ENCODE assay signal across 32 cellular contexts in genomic region chr2:120322329-120322728, GRCh38. TPM values are rescaled to one million over a fixed set of nuclear protein-coding genes. Genes with fewer than 3 reads are reported as not detected.
"Had no signal": no experiment of that assay in that cellular context is flagged by ENCODE, and none has a peak within 500 bp of the region (broad histone marks: within the 10 kb centered on the region; RNA-seq: fewer than 3 reads in every experiment).

No MANE protein-coding gene starts in this region.

- H3K27ac ChIP-seq: cardiac muscle cell, colonic mucosa, dorsolateral prefrontal cortex, WERI-Rb-1 had no signal

- H3K4me3 Mint-ChIP-seq: activated B cell treated with CpG ODN at 0.5 μM for 24 hours; activated CD8-positive, alpha-beta T cell treated with anti-CD3 and anti-CD28 coated beads for 36 hours; activated naive CD8-positive, alpha-beta T cell; activated T-cell treated with anti-CD3 and anti-CD28 coated beads, Interleukin-2, amount 50 U/mL, for 4 hours; activated T-helper 17 cell treated with anti-CD3 and anti-CD28 coated beads, Interleukin-2, amount 50 U/mL, for 72 hours; dendritic cell treated with granulocyte-macrophage colony-stimulating factor and Interleukin-4, amounts not matched to agents 40 ng/mL and 50 ng/mL, for 4 days; endodermal cell; T-helper 17 cell; T-helper 2 cell treated with Interferon-gamma antibody and Interleukin-4, amounts not matched to agents 5 μg/mL and 100 μg/mL, for 36 hours had no signal

- H3K4me3 ChIP-seq: cardiac muscle cell, colonic mucosa, dorsolateral prefrontal cortex had no signal

- H3K36me3 Mint-ChIP-seq: activated naive CD8-positive, alpha-beta T cell had no signal

- FAIRE-seq: astrocyte, frontal cortex had no signal

- H3K4me1 ChIP-seq: colonic mucosa had no signal

- DNase-seq: activated B cell treated with CpG ODN at 0.5 μM for 24 hours; activated CD4-positive, alpha-beta T cell treated with anti-CD3 and anti-CD28 coated beads for 48 hours; activated CD4-positive, alpha-beta T cell treated with anti-CD3 and anti-CD28 coated beads, Interleukin-2, amount 50 U/mL, for 1 hour; activated CD4-positive, alpha-beta T cell treated with anti-CD3 and anti-CD28 coated beads, Interleukin-2, amount 50 U/mL, for 48 hours; activated CD8-positive, alpha-beta memory T cell treated with anti-CD3 and anti-CD28 coated beads for 24 hours; activated CD8-positive, alpha-beta T cell treated with anti-CD3 and anti-CD28 coated beads for 36 hours; activated effector memory CD4-positive, alpha-beta T cell treated with Interleukin-2 at 50 U/mL for 16 hours; activated gamma-delta T cell treated with Interleukin-2 at 50 U/mL for 16 hours; activated naive CD4-positive, alpha-beta T cell treated with anti-CD3 and anti-CD28 coated beads, Interleukin-2, amount 50 U/mL, for 16 hours; activated naive CD4-positive, alpha-beta T cell treated with Interleukin-2 at 50 U/mL for 16 hours; activated T-cell treated with anti-CD3 and anti-CD28 coated beads, Interleukin-2, amount 50 U/mL, for 4 hours; amniotic stem cell; anterior cingulate cortex; central memory CD4-positive, alpha-beta T cell; cerebellar nuclear complex; colonic mucosa; effector memory CD4-positive, alpha-beta T cell; endodermal cell; foreskin fibroblast; head of caudate nucleus; T-helper 1 cell; T-helper 17 cell; T1000; WERI-Rb-1 had no signal

- H3K9me3 ChIP-seq: colonic mucosa had no signal

- H3K27me3 Mint-ChIP-seq: activated CD8-positive, alpha-beta T cell treated with anti-CD3 and anti-CD28 coated beads for 36 hours; activated naive CD8-positive, alpha-beta T cell; activated T-helper 17 cell treated with anti-CD3 and anti-CD28 coated beads, Interleukin-2, amount 50 U/mL, for 72 hours had no signal

- H3K27ac Mint-ChIP-seq: activated B cell treated with CpG ODN at 0.5 μM for 24 hours; activated CD8-positive, alpha-beta T cell treated with anti-CD3 and anti-CD28 coated beads for 36 hours; activated naive CD8-positive, alpha-beta T cell; activated T-helper 17 cell treated with anti-CD3 and anti-CD28 coated beads, Interleukin-2, amount 50 U/mL, for 72 hours; dendritic cell treated with granulocyte-macrophage colony-stimulating factor and Interleukin-4, amounts not matched to agents 40 ng/mL and 50 ng/mL, for 4 days; endodermal cell; T-helper 17 cell; T-helper 2 cell treated with Interferon-gamma antibody and Interleukin-4, amounts not matched to agents 5 μg/mL and 100 μg/mL, for 36 hours had no signal

- H3K9me3 Mint-ChIP-seq: activated B cell treated with CpG ODN at 0.5 μM for 24 hours; activated CD8-positive, alpha-beta T cell treated with anti-CD3 and anti-CD28 coated beads for 36 hours; activated T-cell treated with anti-CD3 and anti-CD28 coated beads, Interleukin-2, amount 50 U/mL, for 4 hours; activated T-helper 17 cell treated with anti-CD3 and anti-CD28 coated beads, Interleukin-2, amount 50 U/mL, for 72 hours; dendritic cell treated with granulocyte-macrophage colony-stimulating factor and Interleukin-4, amounts not matched to agents 40 ng/mL and 50 ng/mL, for 4 days; endodermal cell; T-helper 2 cell treated with Interferon-gamma antibody and Interleukin-4, amounts not matched to agents 5 μg/mL and 100 μg/mL, for 36 hours had no signal

- H3K4me1 Mint-ChIP-seq: activated T-helper 17 cell treated with anti-CD3 and anti-CD28 coated beads, Interleukin-2, amount 50 U/mL, for 72 hours; endodermal cell had no signal

- H3K27me3 ChIP-seq: colonic mucosa, dorsolateral prefrontal cortex had no signal

- H3K36me3 ChIP-seq: cardiac muscle cell, colonic mucosa, WERI-Rb-1 had no signal

RNA-seq across cellular contexts. Expression of gene INHBB, which starts 23.6 kb away (rescaled TPM):
- total RNA-seq: activated B cell treated with CpG ODN at 0.5 μM for 24 hours; activated CD8-positive, alpha-beta T cell treated with anti-CD3 and anti-CD28 coated beads for 36 hours; activated T-helper 17 cell treated with anti-CD3 and anti-CD28 coated beads, Interleukin-2, amount 50 U/mL, for 72 hours; cardiac muscle cell; endodermal cell; T-helper 17 cell had no signal
- polyA plus RNA-seq: cardiac muscle cell had no signal
